8 cellular contexts compared by ENCODE assay signal in genomic region chr12:127293507-127294310, GRCh38.
A peak's percentile ranks its signal among the peaks of the same experiment; 100 is the strongest.
DNase-seq lines count a peak whose midpoint lies in the region; ATAC-seq and TF ChIP-seq lines count a peak whose summit lies in the region.

No MANE protein-coding gene starts in this region.

- no peaks in the 10 kb centered on the region for H3K79me2 ChIP-seq in GM23248 (ENCODE audit: insufficient read depth)
- H3K79me2 ChIP-seq in neural cell (replicated peaks; ENCODE audit: insufficient read depth, low read length), result no peaks in the 10 kb centered on the region

- H3K27ac ChIP-seq in GM23248, result no peak overlapping the region
- H3K27ac ChIP-seq in neural cell (ENCODE audit: low read length), result no peak overlapping the region

- DNase-seq in BJ (ENCODE audit: low read depth) (no peak), GM23248 (peak; percentile 89), NCI-H526 (lab: John Stamatoyannopoulos, UW) (peak; percentile 68 to 89), fibroblast of pulmonary artery (ENCODE audit: low read depth) (peak; percentile 68)
- DNase-seq in activated CD8-positive, alpha-beta memory T cell treated with anti-CD3 and anti-CD28 coated beads, Interleukin-2, amount 50 U/mL, for 4 hours, result peak; percentile 36

- POLR2A ChIA-PET in BJ (lab: Charles Lee), result no interaction called here

- in situ Hi-C loops in GM23248 (cut with MboI), result loop anchor here (5.0 kb wide), 1 partner anchor 186 kb away; no protein-coding TSS in a partner anchor

- no peaks in the 10 kb centered on the region for H3F3A ChIP-seq in GM23248 (ENCODE audit: insufficient read depth)
- no peaks in the 10 kb centered on the region for H3F3A ChIP-seq in neural cell (ENCODE audit: insufficient read depth, low read length, poor library complexity, severe bottlenecking)

- H3K4me1 ChIP-seq in GM23248 (ENCODE audit: insufficient read depth), result no peaks in the 10 kb centered on the region

- no peak overlapping the region for H2AFZ ChIP-seq in GM23248
- H2AFZ ChIP-seq in neural cell (ENCODE audit: low read depth, low read length), result no peak overlapping the region

- H3K27me3 ChIP-seq in BJ (ENCODE audit: control insufficient read depth, insufficient read depth, low read length) (no peaks in the 10 kb centered on the region), GM23248 (replicated peaks; ENCODE audit: insufficient read depth) (no peaks in the 10 kb centered on the region), neural cell (ENCODE audit: insufficient read depth, low read depth, low read length) (no peaks in the 10 kb centered on the region)

- H3K9me3 ChIP-seq in GM23248 (ENCODE audit: low read depth) (no peaks in the 10 kb centered on the region), neural cell (ENCODE audit: low read length) (no peaks in the 10 kb centered on the region)

- H3K9me2 ChIP-seq in GM23248 (ENCODE audit: insufficient read depth) (no peaks in the 10 kb centered on the region), neural cell (ENCODE audit: insufficient read depth, low read length) (no peaks in the 10 kb centered on the region)

- H3K36me3 ChIP-seq in BJ (ENCODE audit: control insufficient read depth, insufficient read depth, low read length) (no peaks in the 10 kb centered on the region), GM23248 (ENCODE audit: low read depth) (no peaks in the 10 kb centered on the region), neural cell (ENCODE audit: insufficient read depth, low read length) (no peaks in the 10 kb centered on the region)

- H3K9ac ChIP-seq in GM23248, result no peak overlapping the region
- H3K9ac ChIP-seq in neural cell (ENCODE audit: low read length), result no peak overlapping the region

- H4K20me1 ChIP-seq in GM23248 (ENCODE audit: insufficient read depth) (no peaks in the 10 kb centered on the region), neural cell (ENCODE audit: insufficient read depth) (no peaks in the 10 kb centered on the region)

- 54 to 55% methylated on average over 13 of the region's 13 CpGs for WGBS in GM23248 (ENCODE audit: low coverage in 1 of 2, low lambda C conversion rate in 2 of 2, missing lambda C conversion rate in 2 of 2), 2 experiments

- CTCF ChIA-PET in BJ (lab: Yijun Ruan, JAX), result interaction anchor here (0.6 to 7.2 kb wide), 27 partner anchors 9 to 624 kb away, joined by 3 to 135 read pairs (median 4); no protein-coding TSS in a partner anchor

- no peak for TF ChIP-seq EP300 in neural cell (conservative IDR thresholded peaks at IDR 0.05; ENCODE audit: poor library complexity, severe bottlenecking)

- peak; percentile 70 for TF ChIP-seq RAD21 in neural cell (conservative IDR thresholded peaks at IDR 0.05)

- no peak overlapping the region for H3K4me2 ChIP-seq in GM23248 (ENCODE audit: unreplicated experiment)
- no peak overlapping the region for H3K4me2 ChIP-seq in neural cell (ENCODE audit: low read length)

- ATAC-seq in HG02623 (IDR thresholded peaks at IDR 0.05; ENCODE audit: unreplicated experiment) (no peak), HG03139 (IDR thresholded peaks at IDR 0.05; ENCODE audit: unreplicated experiment) (no peak)

- H3K4me3 ChIP-seq in BJ (ENCODE audit: low read depth, low read length) (no peak overlapping the region), GM23248 (no peak overlapping the region), fibroblast of pulmonary artery (replicated peaks; ENCODE audit: low read depth, low read length) (no peak overlapping the region), neural cell (ENCODE audit: low read length) (no peak overlapping the region)

- TF ChIP-seq CTCF in BJ (IDR thresholded peaks at IDR 0.05; ENCODE audit: insufficient read depth, low read depth, low read length) (peak; percentile 96), fibroblast of pulmonary artery (IDR thresholded peaks at IDR 0.05; ENCODE audit: low read length, missing control alignments) (peak; percentile 76), neural cell (IDR thresholded peaks at IDR 0.05; ENCODE audit: poor library complexity, severe bottlenecking) (peak; percentile 59)

TF ChIP-seq in neural cell, 6 proteins besides CTCF, POLR2A, EP300 and RAD21:
- TF ChIP-seq REST (IDR thresholded peaks at IDR 0.05; ENCODE audit: borderline replicate concordance), result no peak
- peak; percentile 59 for TF ChIP-seq SMC3 (conservative IDR thresholded peaks at IDR 0.05; ENCODE audit: poor library complexity)
- TF ChIP-seq TAF1 (IDR thresholded peaks at IDR 0.05; ENCODE audit: low read depth), result no peak
- no peak for TF ChIP-seq POLR2AphosphoS5 (IDR thresholded peaks at IDR 0.05)
- TF ChIP-seq MXI1 (conservative IDR thresholded peaks at IDR 0.05; ENCODE audit: poor library complexity, severe bottlenecking), result no peak
- no peak for TF ChIP-seq EZH2 (IDR thresholded peaks at IDR 0.05; ENCODE audit: borderline replicate concordance, insufficient read depth, low read length, poor library complexity, severe bottlenecking)
